In the genomic region with DNA sequence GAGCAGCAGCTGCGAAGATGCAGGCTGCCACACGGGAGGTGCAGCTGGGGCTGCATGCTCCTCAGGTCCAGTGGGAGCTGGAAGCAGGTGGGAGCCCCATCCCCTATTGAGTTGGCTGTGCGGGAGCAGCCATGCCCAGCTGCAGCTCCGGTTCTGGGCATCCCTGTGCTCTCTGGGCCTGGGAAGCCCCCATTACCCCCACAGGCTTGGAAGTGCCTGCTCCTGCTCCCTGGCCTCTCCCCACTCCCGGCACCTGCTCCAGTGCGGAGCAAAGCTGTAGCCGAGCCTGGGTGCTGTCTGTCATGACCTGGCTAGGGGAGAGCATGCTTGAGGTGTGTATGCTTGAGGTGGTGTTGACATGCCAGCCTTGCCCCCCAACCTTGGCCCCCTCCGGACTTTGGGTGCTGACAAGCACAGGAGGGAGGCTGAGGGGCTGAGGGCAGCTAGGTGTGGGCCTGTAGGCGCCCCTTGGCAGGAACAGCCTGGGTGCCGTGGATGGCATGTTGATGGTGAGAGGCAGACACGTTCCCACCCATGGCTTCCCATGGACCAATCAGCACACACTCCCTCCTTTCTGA, we compare ENCODE assay signal across 29 cellular contexts. TPM values are rescaled to one million over a fixed set of nuclear protein-coding genes. Genes with fewer than 3 reads are reported as not detected.
"Had no signal": no experiment of that assay in that cellular context is flagged by ENCODE, and none has a peak within 500 bp of the region (broad histone marks: within the 10 kb centered on the region; RNA-seq: fewer than 3 reads in every experiment).

No MANE protein-coding gene starts in this region.

- H3K4me3 Mint-ChIP-seq: naive B cell; naive thymus-derived CD8-positive, alpha-beta T cell; nephron progenitor cell; neural crest cell; stimulated activated effector memory CD8-positive, alpha-beta T cell treated with anti-CD3 and anti-CD28 coated beads, Interleukin-12 subunit alpha, Interleukin-12 subunit beta, amount 100 ng/mL, for 72 hours; stimulated activated naive CD8-positive, alpha-beta T cell treated with anti-CD3 and anti-CD28 coated beads, Interleukin-15, amount 100 ng/mL, for 72 hours; type B pancreatic cell had no signal

- H3K27ac Mint-ChIP-seq: naive B cell; naive thymus-derived CD8-positive, alpha-beta T cell; nephron progenitor cell; progenitor cell of endocrine pancreas; stimulated activated effector memory CD8-positive, alpha-beta T cell treated with anti-CD3 and anti-CD28 coated beads, Interleukin-12 subunit alpha, Interleukin-12 subunit beta, amount 100 ng/mL, for 72 hours; stimulated activated naive CD8-positive, alpha-beta T cell treated with anti-CD3 and anti-CD28 coated beads, Interleukin-15, amount 100 ng/mL, for 72 hours; type B pancreatic cell had no signal

- H3K27me3 ChIP-seq: ovary, right lobe of liver, sigmoid colon, suprapubic skin, testis, tibial artery, transverse colon, vagina had no signal

- DNase-seq: naive B cell; naive thymus-derived CD8-positive, alpha-beta T cell; nephron progenitor cell; occipital lobe; ovary; posterior cingulate gyrus; psoas muscle; right cardiac atrium; right lobe of liver; sigmoid colon; small intestine; stimulated activated CD4-positive, alpha-beta T cell treated with anti-CD3 and anti-CD28 coated beads, Interleukin-15, amount 100 ng/mL, for 24 hours; stimulated activated CD4-positive, alpha-beta T cell treated with anti-CD3 and anti-CD28 coated beads, Interleukin-2, amount 100 ng/mL, for 24 hours; stimulated activated CD4-positive, alpha-beta T cell treated with anti-CD3 and anti-CD28 coated beads, Interleukin-2, amount 100 ng/mL, for 48 hours; stimulated activated CD4-positive, alpha-beta T cell treated with anti-CD3 and anti-CD28 coated beads, Interleukin-4, amount 100 ng/mL, for 24 hours; stimulated activated naive CD4-positive, alpha-beta T cell; stimulated activated naive CD8-positive, alpha-beta T cell treated with anti-CD3 and anti-CD28 coated beads, Interleukin-15, amount 100 ng/mL, for 72 hours; stimulated activated naive CD8-positive, alpha-beta T cell treated with anti-CD3 and anti-CD28 coated beads, Interleukin-15, Interleukin-2, amounts not matched to agents 100 U/mL and 50 U/mL, for 24 hours; substantia nigra; testis; tibial artery; transverse colon had no signal

- H3K4me1 Mint-ChIP-seq: naive B cell; naive thymus-derived CD8-positive, alpha-beta T cell; nephron progenitor cell; neural crest cell; stimulated activated effector memory CD8-positive, alpha-beta T cell treated with anti-CD3 and anti-CD28 coated beads, Interleukin-12 subunit alpha, Interleukin-12 subunit beta, amount 100 ng/mL, for 72 hours; stimulated activated naive CD8-positive, alpha-beta T cell treated with anti-CD3 and anti-CD28 coated beads, Interleukin-15, amount 100 ng/mL, for 72 hours had no signal

- H3K27ac ChIP-seq: ovary, parathyroid adenoma, psoas muscle, right lobe of liver, sigmoid colon, suprapubic skin, testis, tibial artery, transverse colon, vagina had no signal

- H3K36me3 ChIP-seq: ovary, right lobe of liver, sigmoid colon, suprapubic skin, tibial artery, transverse colon had no signal

- H3K36me3 Mint-ChIP-seq: naive B cell; naive thymus-derived CD8-positive, alpha-beta T cell; stimulated activated effector memory CD8-positive, alpha-beta T cell treated with anti-CD3 and anti-CD28 coated beads, Interleukin-12 subunit alpha, Interleukin-12 subunit beta, amount 100 ng/mL, for 72 hours; type B pancreatic cell had no signal

- H3K4me1 ChIP-seq: parathyroid adenoma, psoas muscle, right lobe of liver, sigmoid colon, suprapubic skin, testis, tibial artery, transverse colon had no signal

- H3K9me3 Mint-ChIP-seq: neural crest cell; stimulated activated effector memory CD8-positive, alpha-beta T cell treated with anti-CD3 and anti-CD28 coated beads, Interleukin-12 subunit alpha, Interleukin-12 subunit beta, amount 100 ng/mL, for 72 hours; stimulated activated naive CD8-positive, alpha-beta T cell treated with anti-CD3 and anti-CD28 coated beads, Interleukin-15, amount 100 ng/mL, for 72 hours; type B pancreatic cell had no signal

- ATAC-seq: naive thymus-derived CD8-positive, alpha-beta T cell; psoas muscle; right cardiac atrium; stimulated activated effector memory CD8-positive, alpha-beta T cell treated with anti-CD3 and anti-CD28 coated beads, Interleukin-12 subunit alpha, Interleukin-12 subunit beta, amount 100 ng/mL, for 72 hours; stimulated activated naive CD8-positive, alpha-beta T cell treated with anti-CD3 and anti-CD28 coated beads, Interleukin-15, amount 100 ng/mL, for 72 hours; stimulated activated naive CD8-positive, alpha-beta T cell treated with anti-CD3 and anti-CD28 coated beads, Interleukin-15, Interleukin-2, amounts not matched to agents 100 U/mL and 50 U/mL, for 24 hours had no signal

- H3K9me3 ChIP-seq: ovary, right lobe of liver, sigmoid colon, suprapubic skin, testis, tibial artery, transverse colon, vagina had no signal

- H3K4me3 ChIP-seq: ovary, psoas muscle, right lobe of liver, sigmoid colon, suprapubic skin, testis, tibial artery, transverse colon, vagina had no signal

- H3K27me3 Mint-ChIP-seq: type B pancreatic cell had no signal

RNA-seq across cellular contexts. Expression of gene ANKRD29, which starts 21.5 kb away (rescaled TPM):
- total RNA-seq: naive thymus-derived CD8-positive, alpha-beta T cell had no signal

RNA-seq across cellular contexts. Expression of gene LAMA3, which starts 48.0 kb away (rescaled TPM):
- total RNA-seq: naive thymus-derived CD8-positive, alpha-beta T cell had no signal
